9 cellular contexts compared by ENCODE assay signal in genomic region chr1:149926296-149926695, GRCh38. TPM values are rescaled to one million over a fixed set of nuclear protein-coding genes. Genes with fewer than 3 reads are reported as not detected.
DNase-seq lines count a peak whose midpoint lies in the region; TF ChIP-seq lines count a peak whose summit lies in the region.
"Had no signal": no experiment of that assay in that cellular context is flagged by ENCODE, and none has a peak within 500 bp of the region (broad histone marks: within the 10 kb centered on the region; RNA-seq: fewer than 3 reads in every experiment).

No MANE protein-coding gene starts in this region.

- peak overlapping the region; percentile 99 for H3K4me3 Mint-ChIP-seq in chondrocyte (ENCODE audit: unreplicated experiment)
- peak overlapping the region; percentile 100 for H3K4me3 Mint-ChIP-seq in nephron progenitor cell

- H3K4me1 ChIP-seq in KMS-11 (ENCODE audit: low read depth, poor library complexity, severe bottlenecking): peaks cover 33% of the 10 kb centered on the region

- H3K4me3 ChIP-seq in KMS-11 (IDR thresholded peaks at IDR 0.05; ENCODE audit: insufficient read depth, low read depth, low read length): peak overlapping the region; percentile 100

- peak overlapping the region; percentile 80 for H3K4me2 ChIP-seq in KMS-11

- H3K27me3 ChIP-seq in KMS-11 (ENCODE audit: insufficient read depth, low read depth): no peaks in the 10 kb centered on the region
- H3K27me3 ChIP-seq: SJSA1 had no signal

- H3K36me3 ChIP-seq in KMS-11 (ENCODE audit: insufficient read depth): peaks cover 36% of the 10 kb centered on the region; the same call in 1 of the 2 replicates

- no peak overlapping the region for H2AFZ ChIP-seq in KMS-11 (ENCODE audit: low read depth)

- H4K20me1 ChIP-seq in KMS-11 (ENCODE audit: insufficient read depth): no peaks in the 10 kb centered on the region

- peak overlapping the region; percentile 96; the same call in 1 of the 2 replicates for H3K27ac ChIP-seq in C4-2B
- H3K27ac ChIP-seq in KMS-11: no peak overlapping the region
- H3K27ac ChIP-seq: SJSA1 had no signal

- peaks cover 45% of the 10 kb centered on the region for H3K4me1 Mint-ChIP-seq in chondrocyte (ENCODE audit: low read depth)
- H3K4me1 Mint-ChIP-seq in nephron progenitor cell: peaks cover 57% of the 10 kb centered on the region

- no peaks in the 10 kb centered on the region for H3K9me3 Mint-ChIP-seq in chondrocyte (ENCODE audit: low read depth)
- no peaks in the 10 kb centered on the region for H3K9me3 Mint-ChIP-seq in nephron progenitor cell

- no peak for DNase-seq in chondrocyte (ENCODE audit: low spot score)
- DNase-seq in nephron progenitor cell: no peak
- DNase-seq in NCI-H82 treated with DMSO at 0.1 percent for 48 hours (lab: John Stamatoyannopoulos, UW; ENCODE audit: unreplicated experiment): no peak
- no peak for DNase-seq in posterior vena cava (ENCODE audit: low spot score)
- DNase-seq in NOMO-1 treated with dmso at 0.1 percent for 144 hours (lab: John Stamatoyannopoulos, UW; ENCODE audit: unreplicated experiment): no peak
- DNase-seq in CD1c-positive myeloid dendritic cell (ENCODE audit: extremely low spot score): no peak

- H3K9ac ChIP-seq in KMS-11: no peak overlapping the region

- TF ChIP-seq CTCF in C4-2B (conservative IDR thresholded peaks at IDR 0.05) (no peak), KMS-11 (conservative IDR thresholded peaks at IDR 0.05; ENCODE audit: low read depth, low read length) (no peak), chondrocyte (IDR thresholded peaks at IDR 0.05) (no peak), nephron progenitor cell (IDR thresholded peaks at IDR 0.05) (no peak)

- peaks cover 37% of the 10 kb centered on the region for H3K79me2 ChIP-seq in KMS-11 (ENCODE audit: insufficient read depth, low read depth)

- H3K27ac Mint-ChIP-seq in chondrocyte (ENCODE audit: unreplicated experiment) (no peak overlapping the region), nephron progenitor cell (no peak overlapping the region)

- peaks cover 38% of the 10 kb centered on the region for H3K36me3 Mint-ChIP-seq in chondrocyte (ENCODE audit: low read depth)
- H3K36me3 Mint-ChIP-seq in nephron progenitor cell (ENCODE audit: low read depth): peaks cover 47% of the 10 kb centered on the region

- intact Hi-C loops in posterior vena cava (cut with DNase I): no loop called here

- H3K27me3 Mint-ChIP-seq in chondrocyte (ENCODE audit: low read depth): no peaks in the 10 kb centered on the region
- peaks cover 5% of the 10 kb centered on the region for H3K27me3 Mint-ChIP-seq in nephron progenitor cell (ENCODE audit: low read depth, poor library complexity)

RNA-seq across cellular contexts. Expression of gene SF3B4, which starts 1.3 kb away (rescaled TPM):
- total RNA-seq in chondrocyte (54.7 to 63.9 TPM (median 58.2 TPM) in 3 replicates), posterior vena cava (10 to 100 TPM; 37.2 to 38.0 TPM)

RNA-seq across cellular contexts. Expression of gene SV2A, which starts 8.7 kb away (rescaled TPM):
- total RNA-seq in chondrocyte (15.3 to 17.2 TPM (median 16.0 TPM) in 3 replicates), posterior vena cava (1 to 10 TPM; 7.5 TPM)

RNA-seq across cellular contexts. Expression of gene MTMR11, which starts 10.4 kb away (rescaled TPM):
- 15.4 to 22.3 TPM (median 17.6 TPM) in 3 replicates for total RNA-seq in chondrocyte
- 10 to 100 TPM; 18.4 to 23.7 TPM for total RNA-seq in posterior vena cava

RNA-seq across cellular contexts. Expression of gene BOLA1, which starts 26.9 kb away (rescaled TPM):
- total RNA-seq in chondrocyte (9.4 to 11.5 TPM (median 10.5 TPM) in 3 replicates), posterior vena cava (10 to 100 TPM; 10.7 to 11.4 TPM)
